In the genomic region with DNA sequence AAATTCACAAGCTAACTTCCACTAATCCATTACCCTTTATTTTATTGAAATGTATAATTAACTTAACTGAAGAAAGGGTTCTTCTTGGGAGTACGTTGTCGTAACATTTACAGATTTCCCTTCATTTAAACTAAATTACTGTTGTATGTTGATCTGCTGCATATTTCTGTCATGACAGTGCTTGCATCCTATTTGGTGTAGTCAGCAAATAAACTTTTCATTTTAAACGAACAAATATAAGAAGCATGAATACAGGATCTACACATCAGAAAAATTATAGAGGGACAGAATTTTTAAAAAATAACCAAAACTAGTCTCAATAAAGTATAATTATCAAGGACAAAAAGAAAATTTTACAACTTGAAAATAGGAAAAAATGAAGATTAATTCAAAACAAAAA, we compare ENCODE assay signal across 2 cellular contexts.
A peak's percentile ranks its signal among the peaks of the same experiment; 100 is the strongest.
TF ChIP-seq lines count a peak whose summit lies in the region.

No MANE protein-coding gene starts in this region.

TF ChIP-seq in HepG2, 621 proteins besides CTCF, POLR2A, EP300 and RAD21:
- TF ChIP-seq ZNF264 (CRISPR knock-in tag; IDR thresholded peaks at IDR 0.05) (no peak), MAFK (conservative IDR thresholded peaks at IDR 0.05 in 1 of 2, IDR thresholded peaks at IDR 0.05 in 1 of 2; ENCODE audit: low read length in 2 of 2) (peak; percentile 55 to 74), MAFF (IDR thresholded peaks at IDR 0.05; ENCODE audit: low read depth, low read length) (peak; percentile 57), YY1 (IDR thresholded peaks at IDR 0.05; ENCODE audit: insufficient read depth, insufficient replicate concordance, low read depth, low read length) (no peak), NFYB (CRISPR knock-in tag; IDR thresholded peaks at IDR 0.05) (no peak), IKZF5 (CRISPR knock-in tag; IDR thresholded peaks at IDR 0.05) (no peak)
- TF ChIP-seq, protein P1, sequence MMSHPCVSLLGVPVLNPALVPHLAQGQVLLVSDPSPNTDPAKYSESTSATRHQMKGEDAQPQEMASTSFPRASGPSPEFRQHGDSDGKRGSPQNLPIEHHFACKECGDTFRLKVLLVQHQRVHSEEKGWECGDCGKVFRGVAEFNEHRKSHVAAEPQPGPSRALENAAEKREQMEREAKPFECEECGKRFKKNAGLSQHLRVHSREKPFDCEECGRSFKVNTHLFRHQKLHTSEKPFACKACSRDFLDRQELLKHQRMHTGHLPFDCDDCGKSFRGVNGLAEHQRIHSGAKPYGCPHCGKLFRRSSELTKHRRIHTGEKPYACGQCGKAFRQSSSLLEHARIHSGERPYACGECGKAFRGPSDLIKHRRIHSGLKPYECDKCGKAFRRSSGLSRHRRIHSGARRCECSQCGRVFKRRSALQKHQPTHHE (CRISPR knock-in tag; IDR thresholded peaks at IDR 0.05; ENCODE audit: borderline replicate concordance): no peak

TF ChIP-seq in K562, 482 proteins besides CTCF, POLR2A, EP300 and RAD21:
- peak; percentile 35; the same call in 1 of the 2 replicates for TF ChIP-seq ZNF316 (IDR thresholded peaks at IDR 0.05)
- no peak for TF ChIP-seq LCOR (CRISPR knock-in tag; IDR thresholded peaks at IDR 0.05)
- TF ChIP-seq, protein P2, sequence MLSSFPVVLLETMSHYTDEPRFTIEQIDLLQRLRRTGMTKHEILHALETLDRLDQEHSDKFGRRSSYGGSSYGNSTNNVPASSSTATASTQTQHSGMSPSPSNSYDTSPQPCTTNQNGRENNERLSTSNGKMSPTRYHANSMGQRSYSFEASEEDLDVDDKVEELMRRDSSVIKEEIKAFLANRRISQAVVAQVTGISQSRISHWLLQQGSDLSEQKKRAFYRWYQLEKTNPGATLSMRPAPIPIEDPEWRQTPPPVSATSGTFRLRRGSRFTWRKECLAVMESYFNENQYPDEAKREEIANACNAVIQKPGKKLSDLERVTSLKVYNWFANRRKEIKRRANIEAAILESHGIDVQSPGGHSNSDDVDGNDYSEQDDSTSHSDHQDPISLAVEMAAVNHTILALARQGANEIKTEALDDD (IDR thresholded peaks at IDR 0.05): no peak
- no peak for TF ChIP-seq IRF1 (CRISPR knock-in tag; IDR thresholded peaks at IDR 0.05; ENCODE audit: borderline replicate concordance)
TF ChIP-seq in K562: peak in this region for 1.
